ENCODE assay signal across 8 cellular contexts in genomic region chr6:142146828-142147662, GRCh38. TPM values are rescaled to one million over a fixed set of nuclear protein-coding genes. Genes with fewer than 3 reads are reported as not detected.
DNase-seq lines count a peak whose midpoint lies in the region; ATAC-seq and TF ChIP-seq lines count a peak whose summit lies in the region.

TSS of gene NMBR (minus strand) at chr6:142147122. CDS start at chr6:142088658, 58,464 bp downstream.
A gene with protein sequence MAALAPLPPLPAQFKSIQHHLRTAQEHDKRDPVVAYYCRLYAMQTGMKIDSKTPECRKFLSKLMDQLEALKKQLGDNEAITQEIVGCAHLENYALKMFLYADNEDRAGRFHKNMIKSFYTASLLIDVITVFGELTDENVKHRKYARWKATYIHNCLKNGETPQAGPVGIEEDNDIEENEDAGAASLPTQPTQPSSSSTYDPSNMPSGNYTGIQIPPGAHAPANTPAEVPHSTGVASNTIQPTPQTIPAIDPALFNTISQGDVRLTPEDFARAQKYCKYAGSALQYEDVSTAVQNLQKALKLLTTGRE (plus strand): TSS chr6:142147263. CDS start chr6:142147288, 25 bp downstream.

- no peaks in the 10 kb centered on the region for H3K9me3 Mint-ChIP-seq in activated B cell treated with CpG ODN at 0.5 μM for 24 hours
- H3K9me3 Mint-ChIP-seq in central memory CD8-positive, alpha-beta T cell, result no peaks in the 10 kb centered on the region

- DNase-seq in AG09319 (ENCODE audit: extremely low read depth, low read depth), result peak; percentile 98
- peak; percentile 92 for DNase-seq in NCI-H2227 treated with DMSO at 0.1 percent for 48 hours (lab: John Stamatoyannopoulos, UW)
- DNase-seq in activated B cell treated with CpG ODN at 0.5 μM for 24 hours, result peak; percentile 90
- DNase-seq in central memory CD8-positive, alpha-beta T cell (ENCODE audit: low spot score in 2 of 2), result peak; percentile 91 to 93
- DNase-seq in iris pigment epithelial cell (ENCODE audit: low read depth), result peak; percentile 100
- DNase-seq in stimulated activated CD4-positive, alpha-beta T cell treated with anti-CD3 and anti-CD28 coated beads, Interleukin-12 subunit alpha, Interleukin-12 subunit beta, amount 100 ng/mL, for 4 hours, result peak; percentile 90

- CTCF ChIA-PET in activated B cell treated with CpG ODN at 0.5 μM for 24 hours (lab: Charles Lee), result interaction anchor here (1.2 to 2.3 kb wide), 3 partner anchors 9 to 240 kb away, joined by 5 to 9 read pairs (median 9); no protein-coding TSS in a partner anchor

- H3K4me3 Mint-ChIP-seq in activated B cell treated with CpG ODN at 0.5 μM for 24 hours, result peak within 1 kb of the TSS; percentile 96
- peak within 1 kb of the TSS; percentile 97 for H3K4me3 Mint-ChIP-seq in central memory CD8-positive, alpha-beta T cell

- TF ChIP-seq CTCF in AG09319 (IDR thresholded peaks at IDR 0.05; ENCODE audit: low read depth, low read length) (peak; percentile 96), activated B cell treated with CpG ODN at 0.5 μM for 24 hours (IDR thresholded peaks at IDR 0.05) (peak; percentile 16)

- POLR2A ChIA-PET in activated B cell treated with CpG ODN at 0.5 μM for 24 hours (lab: Charles Lee), result interaction anchor here (0.6 to 1.0 kb wide), 4 partner anchors 8 to 1303 kb away, joined by 3 read pairs; partner anchors contain the start of genes ADAT2 and PEX3

- ATAC-seq in GM18909 (IDR thresholded peaks at IDR 0.05; ENCODE audit: poor library complexity, unreplicated experiment), result peak; percentile 100
- ATAC-seq in HG03175 (IDR thresholded peaks at IDR 0.05; ENCODE audit: unreplicated experiment), result peak; percentile 100
- ATAC-seq in activated B cell treated with CpG ODN at 0.5 μM for 24 hours (ENCODE audit: low read depth), result peak; percentile 96
- ATAC-seq in central memory CD8-positive, alpha-beta T cell (replicated peaks; ENCODE audit: extremely low read depth, poor library complexity, severe bottlenecking), result peak; percentile 98

- H3K27ac Mint-ChIP-seq in activated B cell treated with CpG ODN at 0.5 μM for 24 hours, result peak within 1 kb of the TSS; percentile 78
- H3K27ac Mint-ChIP-seq in central memory CD8-positive, alpha-beta T cell (ENCODE audit: low read depth), result peak within 1 kb of the TSS; percentile 96

- intact Hi-C loops in activated B cell treated with CpG ODN at 0.5 μM for 24 hours (cut with micrococcal nuclease), result loop anchor here (1.0 to 5.0 kb wide), 11 partner anchors 60 to 1916 kb away; partner anchors contain the start of genes ADAT2, AIG1, FUCA2 and HIVEP2

- H3K27me3 Mint-ChIP-seq in activated B cell treated with CpG ODN at 0.5 μM for 24 hours, result no peaks in the 10 kb centered on the region
- H3K27me3 Mint-ChIP-seq in central memory CD8-positive, alpha-beta T cell, result no peaks in the 10 kb centered on the region

- peaks cover 30% of the 10 kb centered on the region for H3K36me3 Mint-ChIP-seq in activated B cell treated with CpG ODN at 0.5 μM for 24 hours (ENCODE audit: low read depth)
- H3K36me3 Mint-ChIP-seq in central memory CD8-positive, alpha-beta T cell (ENCODE audit: insufficient read depth), result peaks cover 15% of the 10 kb centered on the region

- H3K4me1 Mint-ChIP-seq in activated B cell treated with CpG ODN at 0.5 μM for 24 hours, result peaks cover 54% of the 10 kb centered on the region
- peaks cover 57% of the 10 kb centered on the region for H3K4me1 Mint-ChIP-seq in central memory CD8-positive, alpha-beta T cell

RNA-seq across cellular contexts. Expression of gene NMBR, which starts in this region (rescaled TPM):
- not detected in 2 replicates for total RNA-seq in activated B cell treated with CpG ODN at 0.5 μM for 24 hours

RNA-seq across cellular contexts. Expression of the second gene that starts in this region (rescaled TPM):
- 30.3 and 30.4 TPM in 2 replicates for total RNA-seq in activated B cell treated with CpG ODN at 0.5 μM for 24 hours

Comparison
In these comparisons a context has a peak if more than half of its experiments do, and no peak if none do; other contexts are left out.
1. Peak in every context shown above with its lines: DNase-seq and ATAC-seq.